13 cellular contexts compared by ENCODE assay signal in genomic region chr11:117092951-117093590, GRCh38. TPM values are rescaled to one million over a fixed set of nuclear protein-coding genes. Genes with fewer than 3 reads are reported as not detected.
A peak's percentile ranks its signal among the peaks of the same experiment; 100 is the strongest.
DNase-seq lines count a peak whose midpoint lies in the region; ATAC-seq and TF ChIP-seq lines count a peak whose summit lies in the region.
"Had no signal": no experiment of that assay in that cellular context is flagged by ENCODE, and none has a peak within 500 bp of the region (broad histone marks: within the 10 kb centered on the region; RNA-seq: fewer than 3 reads in every experiment).

No MANE protein-coding gene starts in this region.

- peak overlapping the region; percentile 63 for H3K4me3 ChIP-seq in CD4-positive, CD25-positive, alpha-beta regulatory T cell (ENCODE audit: low read depth, low read length)
- no peak overlapping the region for H3K4me3 ChIP-seq in PC-3 (ENCODE audit: low read length)

- no peak overlapping the region for H3K4me2 ChIP-seq in PC-3 (ENCODE audit: low read length)

- no peak for ATAC-seq in CD4-positive, CD25-positive, alpha-beta regulatory T cell (ENCODE audit: low read depth in 2 of 2)
- ATAC-seq in GM19035 (IDR thresholded peaks at IDR 0.05; ENCODE audit: unreplicated experiment) (peak; percentile 29), activated B cell treated with CpG ODN at 0.5 μM for 24 hours (ENCODE audit: low read depth) (peak; percentile 11), HG03175 (IDR thresholded peaks at IDR 0.05; ENCODE audit: unreplicated experiment) (no peak), PC-3 (no peak)
- ATAC-seq: sciatic nerve had no signal

- H3K9me3 ChIP-seq in CD4-positive, CD25-positive, alpha-beta regulatory T cell (ENCODE audit: control insufficient read depth in 2 of 2, low read length in 2 of 2), result no peaks in the 10 kb centered on the region
- H3K9me3 ChIP-seq in PC-3 (ENCODE audit: low read length), result no peaks in the 10 kb centered on the region
- H3K9me3 ChIP-seq: BE2C had no signal

- TF ChIP-seq CTCF in activated B cell treated with CpG ODN at 0.5 μM for 24 hours (IDR thresholded peaks at IDR 0.05) (no peak), PC-3 (conservative IDR thresholded peaks at IDR 0.05; ENCODE audit: low read depth, low read length) (no peak)

- H3K9me3 Mint-ChIP-seq in CD4-positive, CD25-positive, alpha-beta regulatory T cell, result peaks cover 0 to 5% (median 2%) of the 10 kb centered on the region in 7 donors
- peaks cover 3% of the 10 kb centered on the region for H3K9me3 Mint-ChIP-seq in activated B cell treated with CpG ODN at 0.5 μM for 24 hours

- no peak overlapping the region for H3K9ac ChIP-seq in PC-3 (ENCODE audit: low read length)

- H3K27me3 Mint-ChIP-seq in CD4-positive, CD25-positive, alpha-beta regulatory T cell, result peaks cover 8% of the 10 kb centered on the region
- H3K27me3 Mint-ChIP-seq in activated B cell treated with CpG ODN at 0.5 μM for 24 hours, result no peaks in the 10 kb centered on the region

- no peak overlapping the region for H3K27ac ChIP-seq in CD4-positive, CD25-positive, alpha-beta regulatory T cell (ENCODE audit: insufficient read depth, low read length, poor library complexity, severe bottlenecking)
- H3K27ac ChIP-seq in PC-3 (ENCODE audit: low read length), result no peak overlapping the region

- peaks cover 94% of the 10 kb centered on the region for H3K79me2 ChIP-seq in PC-3 (ENCODE audit: low read length)

- peaks cover 65% of the 10 kb centered on the region for H4K20me1 ChIP-seq in PC-3 (ENCODE audit: low read length)

- H3K27me3 ChIP-seq in CD4-positive, CD25-positive, alpha-beta regulatory T cell (ENCODE audit: control insufficient read depth, insufficient read depth, low read length), result no peaks in the 10 kb centered on the region
- no peaks in the 10 kb centered on the region for H3K27me3 ChIP-seq in PC-3 (ENCODE audit: low read length)
- H3K27me3 ChIP-seq: BE2C had no signal

- peak overlapping the region in 3 of 4 donors; percentile 23 to 42 (median 40) for H3K4me3 Mint-ChIP-seq in CD4-positive, CD25-positive, alpha-beta regulatory T cell
- peak overlapping the region; percentile 64 for H3K4me3 Mint-ChIP-seq in activated B cell treated with CpG ODN at 0.5 μM for 24 hours

- no peak for DNase-seq in CD4-positive, CD25-positive, alpha-beta regulatory T cell
- no peak for DNase-seq in activated B cell treated with CpG ODN at 0.5 μM for 24 hours
- peak; percentile 25 for DNase-seq in medulla oblongata (ENCODE audit: extremely low spot score)
- no peak for DNase-seq in NCI-H1694 (lab: John Stamatoyannopoulos, UW)
- no peak for DNase-seq in PC-3
- DNase-seq in activated gamma-delta T cell (lab: John Stamatoyannopoulos, UW), result no peak
- DNase-seq: activated effector memory CD4-positive, alpha-beta T cell treated with Interleukin-2 at 50 U/mL for 16 hours; BE2C; effector CD8-positive, alpha-beta T cell; NCI-H1436 had no signal

- peak overlapping the region in 2 of 3 donors; percentile 60 to 74 for H3K27ac Mint-ChIP-seq in CD4-positive, CD25-positive, alpha-beta regulatory T cell
- peak overlapping the region; percentile 76 for H3K27ac Mint-ChIP-seq in activated B cell treated with CpG ODN at 0.5 μM for 24 hours

- intact Hi-C loops in activated B cell treated with CpG ODN at 0.5 μM for 24 hours (cut with micrococcal nuclease), result loop anchor here (1.0 kb wide), 1 partner anchor 11 kb away; no protein-coding TSS in a partner anchor
- intact Hi-C loops in PC-3 (cut with micrococcal nuclease), result no loop called here

- BruUV-seq in PC-3 (replicated peaks; lab: Mats Ljungman, UMichigan), result no TSS peak

- H3K36me3 Mint-ChIP-seq in CD4-positive, CD25-positive, alpha-beta regulatory T cell, result peaks cover 14% of the 10 kb centered on the region
- H3K36me3 Mint-ChIP-seq in activated B cell treated with CpG ODN at 0.5 μM for 24 hours (ENCODE audit: low read depth), result peaks cover 16% of the 10 kb centered on the region

- POLR2A ChIA-PET in activated B cell treated with CpG ODN at 0.5 μM for 24 hours (lab: Charles Lee) (interaction anchor here (0.6 to 0.9 kb wide), 2 partner anchors 30 to 160 kb away, joined by 3 to 8 read pairs; no protein-coding TSS in a partner anchor), PC-3 (lab: Charles Lee; ENCODE audit: unreplicated experiment) (no interaction called here)

- H3K4me1 Mint-ChIP-seq in CD4-positive, CD25-positive, alpha-beta regulatory T cell, result peaks cover 36 to 76% (median 65%) of the 10 kb centered on the region in 4 donors
- H3K4me1 Mint-ChIP-seq in activated B cell treated with CpG ODN at 0.5 μM for 24 hours, result peaks cover 81% of the 10 kb centered on the region

- peaks cover 2% of the 10 kb centered on the region for H3K36me3 ChIP-seq in CD4-positive, CD25-positive, alpha-beta regulatory T cell (ENCODE audit: control insufficient read depth, insufficient read depth, low read length)
- H3K36me3 ChIP-seq in PC-3 (ENCODE audit: low read depth, low read length), result no peaks in the 10 kb centered on the region
- H3K36me3 ChIP-seq: BE2C had no signal

- peaks cover 46% of the 10 kb centered on the region for H3K4me1 ChIP-seq in CD4-positive, CD25-positive, alpha-beta regulatory T cell (ENCODE audit: control insufficient read depth, insufficient read depth, low read length, poor library complexity, severe bottlenecking)
- peaks cover 53% of the 10 kb centered on the region for H3K4me1 ChIP-seq in PC-3 (ENCODE audit: insufficient read depth, low read length)

- H2AFZ ChIP-seq in PC-3 (ENCODE audit: low read length), result no peak overlapping the region

- H3K9me2 ChIP-seq in PC-3 (replicated peaks; ENCODE audit: low read length), result no peaks in the 10 kb centered on the region

- H3F3A ChIP-seq in PC-3 (ENCODE audit: low read length, unreplicated experiment), result peaks cover 7% of the 10 kb centered on the region

- CTCF ChIA-PET in activated B cell treated with CpG ODN at 0.5 μM for 24 hours (lab: Charles Lee) (interaction anchor here (1.4 to 1.8 kb wide), 2 partner anchors 138 to 213 kb away, joined by 3 to 7 read pairs; partner anchors contain the start of gene PCSK7), PC-3 (lab: Charles Lee) (no interaction called here)

RNA-seq across cellular contexts. Expression of gene SIK3, which starts 5.2 kb away (rescaled TPM):
- total RNA-seq in CD4-positive, CD25-positive, alpha-beta regulatory T cell, result 55.2 TPM
- 1 to 10 TPM; 7.0 to 9.8 (median 9.0) TPM for polyA plus RNA-seq in CD4-positive, CD25-positive, alpha-beta regulatory T cell
- total RNA-seq in activated B cell treated with CpG ODN at 0.5 μM for 24 hours (75.0 and 88.4 TPM in 2 replicates), PC-3 (2014; rRNA removed) (14.5 and 17.4 TPM in 2 replicates)

RNA-seq across cellular contexts. Expression of gene PAFAH1B2, which starts 51.0 kb away (rescaled TPM):
- total RNA-seq in CD4-positive, CD25-positive, alpha-beta regulatory T cell, result 43.3 TPM
- polyA plus RNA-seq in CD4-positive, CD25-positive, alpha-beta regulatory T cell, result 10 to 100 TPM; 15.0 to 24.1 (median 16.9) TPM
- total RNA-seq in activated B cell treated with CpG ODN at 0.5 μM for 24 hours, result 71.3 and 78.7 TPM in 2 replicates
- 88.6 and 91.6 TPM in 2 replicates for total RNA-seq in PC-3 (2014; rRNA removed)

Comparison
In these comparisons a context has a peak if more than half of its experiments do, and no peak if none do; other contexts are left out.
1. ATAC-seq: peak in GM19035 (single experiment) and activated B cell treated with CpG ODN at 0.5 μM for 24 hours (single experiment); none in CD4-positive, CD25-positive, alpha-beta regulatory T cell (0 of 2), HG03175 (single experiment) and PC-3 (single experiment).